In genomic region chr9:35756743-35757526, GRCh38 we compare ENCODE assay signal across 1 cellular context.
TF ChIP-seq lines count a peak whose summit lies in the region.

No MANE protein-coding gene starts in this region.

TF ChIP-seq in HepG2, 621 proteins besides CTCF, POLR2A, EP300 and RAD21 (continued from another document and continues in another):
- TF ChIP-seq ZNF691 (CRISPR knock-in tag; IDR thresholded peaks at IDR 0.05; ENCODE audit: borderline replicate concordance, low read depth) (0 out of 2 replicates have a peak, but pooled peaks have one; percentile 14), ZFP90 (CRISPR knock-in tag; IDR thresholded peaks at IDR 0.05; ENCODE audit: borderline replicate concordance) (peak; percentile 85), ETS1 (CRISPR knock-in tag; IDR thresholded peaks at IDR 0.05) (peak; percentile 72; the same call in 1 of the 2 replicates), GATAD1 (CRISPR knock-in tag; IDR thresholded peaks at IDR 0.05) (peak; percentile 40; the same call in 1 of the 2 replicates), ZNF616 (CRISPR knock-in tag; IDR thresholded peaks at IDR 0.05; ENCODE audit: low read depth) (0 out of 2 replicates have a peak, but pooled peaks have one; percentile 9), ZNF775 (CRISPR knock-in tag; IDR thresholded peaks at IDR 0.05; ENCODE audit: borderline replicate concordance) (0 out of 2 replicates have a peak, but pooled peaks have one; percentile 10), SMARCE1 (IDR thresholded peaks at IDR 0.05; ENCODE audit: borderline replicate concordance) (no peak), TAF15 (IDR thresholded peaks at IDR 0.05; ENCODE audit: low read depth, low read length, poor library complexity, severe bottlenecking) (no peak), HDAC6 (IDR thresholded peaks at IDR 0.05; ENCODE audit: low read depth, low read length) (no peak), HNF4G (IDR thresholded peaks at IDR 0.05; ENCODE audit: borderline replicate concordance, low read depth, low read length) (no peak), HNF4G (CRISPR knock-in tag; IDR thresholded peaks at IDR 0.05; ENCODE audit: borderline replicate concordance, low read depth) (0 out of 2 replicates have a peak, but pooled peaks have one; percentile 5), ZNF30 (CRISPR knock-in tag; IDR thresholded peaks at IDR 0.05) (no peak), HMGXB4 (CRISPR knock-in tag; IDR thresholded peaks at IDR 0.05; ENCODE audit: borderline replicate concordance in 1 of 2, low read depth in 1 of 2) (peak; percentile 27 to 92; a peak in 3 of 4 replicates), LCORL (IDR thresholded peaks at IDR 0.05) (no peak), LCORL (CRISPR knock-in tag; IDR thresholded peaks at IDR 0.05) (peak; percentile 57), SNAI1 (CRISPR knock-in tag; IDR thresholded peaks at IDR 0.05; ENCODE audit: borderline replicate concordance) (peak; percentile 90; the same call in 1 of the 2 replicates), AHR (CRISPR knock-in tag; IDR thresholded peaks at IDR 0.05) (no peak), KLF11 (CRISPR knock-in tag; IDR thresholded peaks at IDR 0.05) (peak; percentile 51; the same call in 1 of the 2 replicates), ZHX2 (IDR thresholded peaks at IDR 0.05; ENCODE audit: low read depth) (no peak), ZHX2 (CRISPR knock-in tag; IDR thresholded peaks at IDR 0.05; ENCODE audit: borderline replicate concordance) (peak; percentile 69; the same call in 1 of the 2 replicates), FOXO4 (CRISPR knock-in tag; conservative IDR thresholded peaks at IDR 0.05) (no peak), ZFY (CRISPR knock-in tag; IDR thresholded peaks at IDR 0.05) (peak; percentile 92), ZNF749 (CRISPR knock-in tag; IDR thresholded peaks at IDR 0.05; ENCODE audit: borderline replicate concordance) (no peak), ASH2L (IDR thresholded peaks at IDR 0.05; ENCODE audit: insufficient read length, low read depth, low read length) (peak; percentile 34), NR2F6 (IDR thresholded peaks at IDR 0.05) (no peak), NR2F6 (CRISPR knock-in tag; IDR thresholded peaks at IDR 0.05) (peak; percentile 49), ZNF12 (CRISPR knock-in tag; IDR thresholded peaks at IDR 0.05) (no peak; the same call in 1 of the 2 replicates), ZNF280B (CRISPR knock-in tag; IDR thresholded peaks at IDR 0.05; ENCODE audit: borderline replicate concordance) (peak; percentile 88), ZEB1 (IDR thresholded peaks at IDR 0.05; ENCODE audit: insufficient replicate concordance, low read depth) (peak; percentile 56), SIN3B (IDR thresholded peaks at IDR 0.05; ENCODE audit: low read length) (no peak), TCF7 (IDR thresholded peaks at IDR 0.05; ENCODE audit: low read depth) (no peak), DPF2 (CRISPR knock-in tag; IDR thresholded peaks at IDR 0.05; ENCODE audit: borderline replicate concordance, low read depth) (0 out of 2 replicates have a peak, but pooled peaks have one; percentile 46), ZBTB26 (CRISPR knock-in tag; IDR thresholded peaks at IDR 0.05; ENCODE audit: borderline replicate concordance) (peak; percentile 14; the same call in 1 of the 2 replicates), ZNF142 (CRISPR knock-in tag; IDR thresholded peaks at IDR 0.05) (peak; percentile 61; the same call in 1 of the 2 replicates), ZNF589 (CRISPR knock-in tag; conservative IDR thresholded peaks at IDR 0.05) (0 out of 2 replicates have a peak, but pooled peaks have one; percentile 27), KDM5A (IDR thresholded peaks at IDR 0.05; ENCODE audit: borderline replicate concordance, low read length) (no peak; the same call in 1 of the 2 replicates), ZBTB8A (CRISPR knock-in tag; IDR thresholded peaks at IDR 0.05; ENCODE audit: borderline replicate concordance, low read depth) (no peak; the same call in 1 of the 2 replicates), ZNF451 (CRISPR knock-in tag; IDR thresholded peaks at IDR 0.05) (no peak), NR2C2 (CRISPR knock-in tag; IDR thresholded peaks at IDR 0.05; ENCODE audit: borderline replicate concordance) (peak; percentile 59), SALL1 (CRISPR knock-in tag; IDR thresholded peaks at IDR 0.05) (peak; percentile 35), BRD4 (CRISPR knock-in tag; IDR thresholded peaks at IDR 0.05) (peak; percentile 75)
